In the genomic region with DNA sequence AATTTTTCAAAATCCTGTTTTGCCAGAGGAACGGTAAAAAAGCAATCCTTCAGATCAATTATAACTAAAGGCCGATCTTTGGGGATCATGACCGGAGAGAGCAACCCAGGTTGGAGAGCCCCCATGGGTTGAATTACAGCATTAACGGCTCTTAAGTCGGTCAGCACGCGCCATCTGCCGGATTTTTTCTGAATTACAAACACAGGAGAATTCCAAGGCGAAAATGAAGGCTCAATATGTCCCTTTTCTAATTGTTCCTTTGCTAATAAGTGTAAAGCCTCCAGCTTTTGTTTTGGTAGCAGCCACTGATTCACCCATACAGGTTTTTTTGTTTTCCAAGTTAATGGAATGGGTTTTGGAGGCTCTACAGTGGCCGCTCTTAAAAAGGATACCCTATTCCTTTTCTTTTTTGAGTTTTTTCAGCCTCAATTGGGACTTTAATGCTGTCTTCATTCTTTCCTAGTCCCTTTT, we compare ENCODE assay signal across 8 cellular contexts. TPM values are rescaled to one million over a fixed set of nuclear protein-coding genes. Genes with fewer than 3 reads are reported as not detected.
DNase-seq lines count a peak whose midpoint lies in the region; ATAC-seq and TF ChIP-seq lines count a peak whose summit lies in the region.

No MANE protein-coding gene starts in this region.

- CTCF ChIA-PET in WTC11 (lab: Charles Lee), result interaction anchor here (0.7 to 1.4 kb wide), 12 partner anchors 10 to 237 kb away, joined by 3 to 11 read pairs (median 4); a partner anchor contains a TSS

- H3K4me3 Mint-ChIP-seq in WTC11, result no peak overlapping the region

- DNase-seq in GM13976 (ENCODE audit: low spot score) (peak; percentile 24), NCI-H446 (lab: John Stamatoyannopoulos, UW) (peak; percentile 48 to 88), WTC11 (ENCODE audit: low spot score) (peak; percentile 75), cerebellar cortex (ENCODE audit: low spot score) (peak; percentile 86), lung microvascular endothelial cell (ENCODE audit: low read depth in 2 of 2) (peak; percentile 71 to 79)
- peak; percentile 19 to 49 for DNase-seq in stimulated activated CD8-positive, alpha-beta memory T cell treated with anti-CD3 and anti-CD28 coated beads, Interleukin-15, amount 100 ng/mL, for 4 hours (ENCODE audit: low read depth in 2 of 2)

- H3K27ac ChIP-seq in 22Rv1, result no peak overlapping the region

- no peaks in the 10 kb centered on the region for H3K36me3 Mint-ChIP-seq in WTC11

- POLR2A ChIA-PET in WTC11 (lab: Charles Lee), result no interaction called here

- ATAC-seq in WTC11 (no peak), HG02870 (IDR thresholded peaks at IDR 0.05; ENCODE audit: unreplicated experiment) (no peak)

- H3K9me3 Mint-ChIP-seq in WTC11, result no peaks in the 10 kb centered on the region

- in situ Hi-C loops in GM13976 (cut with MboI; ENCODE audit: low sequenced_read_pairs, unreplicated experiment), result no loop called here

- H3K27me3 Mint-ChIP-seq in WTC11 (ENCODE audit: low read depth), result no peaks in the 10 kb centered on the region

- H3K4me1 Mint-ChIP-seq in WTC11, result peaks cover 32% of the 10 kb centered on the region

- TF ChIP-seq CTCF in 22Rv1 (IDR thresholded peaks at IDR 0.05) (peak; percentile 78), GM13976 (IDR thresholded peaks at IDR 0.05; ENCODE audit: borderline replicate concordance, control extremely low read depth, extremely low read depth, insufficient read depth, missing control alignments) (peak; percentile 74), WTC11 (IDR thresholded peaks at IDR 0.05) (peak; percentile 68)

- no peak overlapping the region for H3K27ac Mint-ChIP-seq in WTC11

TF ChIP-seq in WTC11, 78 proteins besides CTCF, POLR2A, EP300 and RAD21:
- TF ChIP-seq GRHL2 (CRISPR knock-in tag; IDR thresholded peaks at IDR 0.05; ENCODE audit: insufficient replicate concordance, severe bottlenecking) (no peak), TCF7 (CRISPR knock-in tag; IDR thresholded peaks at IDR 0.05; ENCODE audit: low read depth) (no peak)
- TF ChIP-seq, protein P1, sequence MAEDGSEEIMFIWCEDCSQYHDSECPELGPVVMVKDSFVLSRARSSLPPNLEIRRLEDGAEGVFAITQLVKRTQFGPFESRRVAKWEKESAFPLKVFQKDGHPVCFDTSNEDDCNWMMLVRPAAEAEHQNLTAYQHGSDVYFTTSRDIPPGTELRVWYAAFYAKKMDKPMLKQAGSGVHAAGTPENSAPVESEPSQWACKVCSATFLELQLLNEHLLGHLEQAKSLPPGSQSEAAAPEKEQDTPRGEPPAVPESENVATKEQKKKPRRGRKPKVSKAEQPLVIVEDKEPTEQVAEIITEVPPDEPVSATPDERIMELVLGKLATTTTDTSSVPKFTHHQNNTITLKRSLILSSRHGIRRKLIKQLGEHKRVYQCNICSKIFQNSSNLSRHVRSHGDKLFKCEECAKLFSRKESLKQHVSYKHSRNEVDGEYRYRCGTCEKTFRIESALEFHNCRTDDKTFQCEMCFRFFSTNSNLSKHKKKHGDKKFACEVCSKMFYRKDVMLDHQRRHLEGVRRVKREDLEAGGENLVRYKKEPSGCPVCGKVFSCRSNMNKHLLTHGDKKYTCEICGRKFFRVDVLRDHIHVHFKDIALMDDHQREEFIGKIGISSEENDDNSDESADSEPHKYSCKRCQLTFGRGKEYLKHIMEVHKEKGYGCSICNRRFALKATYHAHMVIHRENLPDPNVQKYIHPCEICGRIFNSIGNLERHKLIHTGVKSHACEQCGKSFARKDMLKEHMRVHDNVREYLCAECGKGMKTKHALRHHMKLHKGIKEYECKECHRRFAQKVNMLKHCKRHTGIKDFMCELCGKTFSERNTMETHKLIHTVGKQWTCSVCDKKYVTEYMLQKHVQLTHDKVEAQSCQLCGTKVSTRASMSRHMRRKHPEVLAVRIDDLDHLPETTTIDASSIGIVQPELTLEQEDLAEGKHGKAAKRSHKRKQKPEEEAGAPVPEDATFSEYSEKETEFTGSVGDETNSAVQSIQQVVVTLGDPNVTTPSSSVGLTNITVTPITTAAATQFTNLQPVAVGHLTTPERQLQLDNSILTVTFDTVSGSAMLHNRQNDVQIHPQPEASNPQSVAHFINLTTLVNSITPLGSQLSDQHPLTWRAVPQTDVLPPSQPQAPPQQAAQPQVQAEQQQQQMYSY (CRISPR knock-in tag; IDR thresholded peaks at IDR 0.05), result no peak
- TF ChIP-seq, protein P2, sequence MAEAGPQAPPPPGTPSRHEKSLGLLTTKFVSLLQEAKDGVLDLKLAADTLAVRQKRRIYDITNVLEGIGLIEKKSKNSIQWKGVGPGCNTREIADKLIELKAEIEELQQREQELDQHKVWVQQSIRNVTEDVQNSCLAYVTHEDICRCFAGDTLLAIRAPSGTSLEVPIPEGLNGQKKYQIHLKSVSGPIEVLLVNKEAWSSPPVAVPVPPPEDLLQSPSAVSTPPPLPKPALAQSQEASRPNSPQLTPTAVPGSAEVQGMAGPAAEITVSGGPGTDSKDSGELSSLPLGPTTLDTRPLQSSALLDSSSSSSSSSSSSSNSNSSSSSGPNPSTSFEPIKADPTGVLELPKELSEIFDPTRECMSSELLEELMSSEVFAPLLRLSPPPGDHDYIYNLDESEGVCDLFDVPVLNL (CRISPR knock-in tag; IDR thresholded peaks at IDR 0.05; ENCODE audit: borderline replicate concordance, low read depth), result no peak

RNA-seq across cellular contexts. Expression of a gene that starts 16.9 kb away (rescaled TPM):
- not detected in 3 replicates for total RNA-seq in WTC11 (2021)
- total RNA-seq in lung microvascular endothelial cell, result not detected in 2 replicates

RNA-seq across cellular contexts. Expression of a gene that starts 19.5 kb away (rescaled TPM):
- 91.4 to 107 TPM (median 93.0 TPM) in 3 replicates for total RNA-seq in WTC11 (2021)
- 76.5 and 91.5 TPM in 2 replicates for total RNA-seq in lung microvascular endothelial cell

RNA-seq across cellular contexts. Expression of a gene that starts 30.4 kb away (rescaled TPM):
- 67.0 to 88.7 TPM (median 86.5 TPM) in 3 replicates for total RNA-seq in WTC11 (2021)
- 16.6 and 38.1 TPM in 2 replicates for total RNA-seq in lung microvascular endothelial cell

Comparison
In these comparisons a context has a peak if more than half of its experiments do, and no peak if none do; other contexts are left out.
1. DNase-seq: peak in every context shown above with its lines; median percentile 86 in cerebellar cortex; 75 in WTC11; 75 in lung microvascular endothelial cell; 68 in NCI-H446; 34 in stimulated activated CD8-positive, alpha-beta memory T cell treated with anti-CD3 and anti-CD28 coated beads, Interleukin-15, amount 100 ng/mL, for 4 hours; 24 in GM13976.